In the genomic region with DNA sequence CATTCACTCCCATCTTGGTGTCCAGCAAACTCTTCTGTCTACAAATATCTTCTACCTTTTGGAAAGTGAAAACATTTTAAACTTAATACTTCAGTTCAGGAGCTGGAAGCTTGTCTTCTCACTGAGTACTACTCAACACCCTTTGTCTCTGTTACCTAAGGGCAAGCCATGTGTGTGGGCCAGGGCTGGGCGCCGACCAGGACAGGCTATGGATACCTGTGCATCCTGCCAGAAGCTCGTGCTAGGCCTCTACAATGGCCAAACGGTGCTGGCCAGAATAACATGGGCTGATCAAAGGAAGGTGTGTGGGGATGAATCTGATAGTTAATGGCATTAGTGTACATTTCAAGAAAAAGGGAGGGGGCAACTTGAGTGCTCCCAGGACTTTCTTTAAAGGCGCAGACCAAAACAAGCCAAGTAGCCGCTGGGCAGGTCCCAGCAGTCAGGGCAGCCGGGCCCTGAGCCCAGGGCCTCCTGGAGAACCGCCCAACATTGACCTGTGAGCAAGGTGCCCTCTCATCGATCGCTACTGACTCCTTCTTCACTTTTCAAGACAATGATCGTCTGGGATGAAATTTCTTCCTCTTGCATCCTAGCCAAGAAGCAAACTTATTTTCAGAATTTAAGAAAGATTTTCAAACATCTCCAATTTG, we compare ENCODE assay signal across 16 cellular contexts.
"Had no signal": no experiment of that assay in that cellular context is flagged by ENCODE, and none has a peak within 500 bp of the region (broad histone marks: within the 10 kb centered on the region; RNA-seq: fewer than 3 reads in every experiment).

No MANE protein-coding gene starts in this region.

- H3K9me3 ChIP-seq: tibial nerve, vagina had no signal

- H3K4me3 ChIP-seq: tibial nerve, vagina had no signal

- H3K4me3 Mint-ChIP-seq: activated naive CD8-positive, alpha-beta T cell; dendritic cell treated with granulocyte-macrophage colony-stimulating factor and Interleukin-4, amounts not matched to agents 40 ng/mL and 50 ng/mL, for 4 days; naive B cell had no signal

- H3K36me3 Mint-ChIP-seq: naive B cell had no signal

- ATAC-seq: stimulated activated naive CD8-positive, alpha-beta T cell treated with anti-CD3 and anti-CD28 coated beads, Interleukin-15, Interleukin-2, amounts not matched to agents 100 U/mL and 50 U/mL, for 24 hours had no signal

- H3K27ac Mint-ChIP-seq: activated naive CD8-positive, alpha-beta T cell; dendritic cell treated with granulocyte-macrophage colony-stimulating factor and Interleukin-4, amounts not matched to agents 40 ng/mL and 50 ng/mL, for 4 days; naive B cell had no signal

- H3K9ac ChIP-seq: parathyroid adenoma had no signal

- H3K36me3 ChIP-seq: tibial nerve, vagina had no signal

- H3K27me3 ChIP-seq: tibial nerve, vagina had no signal

- DNase-seq: activated CD4-positive, alpha-beta T cell treated with anti-CD3 and anti-CD28 coated beads, Interleukin-2, amount 50 U/mL, for 1 hour; activated CD4-positive, CD25-positive, alpha-beta regulatory T cell treated with anti-CD3 and anti-CD28 coated beads, Interleukin-2, amount 50 U/mL, for 72 hours; activated CD8-positive, alpha-beta memory T cell treated with anti-CD3 and anti-CD28 coated beads for 24 hours; activated CD8-positive, alpha-beta memory T cell treated with anti-CD3 and anti-CD28 coated beads, Interleukin-2, amount 50 U/mL, for 48 hours; effector CD8-positive, alpha-beta T cell; naive B cell; stimulated activated CD4-positive, alpha-beta T cell treated with anti-CD3 and anti-CD28 coated beads, Interleukin-12 subunit alpha, Interleukin-12 subunit beta, amount 100 ng/mL, for 4 hours; stimulated activated CD4-positive, alpha-beta T cell treated with anti-CD3 and anti-CD28 coated beads, Interleukin-2, amount 100 ng/mL, for 24 hours; stimulated activated naive CD8-positive, alpha-beta T cell treated with anti-CD3 and anti-CD28 coated beads, Interleukin-15, Interleukin-2, amounts not matched to agents 100 U/mL and 50 U/mL, for 24 hours; T-helper 2 cell had no signal

- H3K27ac ChIP-seq: parathyroid adenoma, tibial nerve, vagina, VCaP had no signal

- H3K79me2 ChIP-seq: parathyroid adenoma had no signal

- H2AFZ ChIP-seq: parathyroid adenoma had no signal

- H3K4me1 ChIP-seq: parathyroid adenoma, tibial nerve, vagina had no signal
